ENCODE assay signal across 1 cellular context in the genomic region with DNA sequence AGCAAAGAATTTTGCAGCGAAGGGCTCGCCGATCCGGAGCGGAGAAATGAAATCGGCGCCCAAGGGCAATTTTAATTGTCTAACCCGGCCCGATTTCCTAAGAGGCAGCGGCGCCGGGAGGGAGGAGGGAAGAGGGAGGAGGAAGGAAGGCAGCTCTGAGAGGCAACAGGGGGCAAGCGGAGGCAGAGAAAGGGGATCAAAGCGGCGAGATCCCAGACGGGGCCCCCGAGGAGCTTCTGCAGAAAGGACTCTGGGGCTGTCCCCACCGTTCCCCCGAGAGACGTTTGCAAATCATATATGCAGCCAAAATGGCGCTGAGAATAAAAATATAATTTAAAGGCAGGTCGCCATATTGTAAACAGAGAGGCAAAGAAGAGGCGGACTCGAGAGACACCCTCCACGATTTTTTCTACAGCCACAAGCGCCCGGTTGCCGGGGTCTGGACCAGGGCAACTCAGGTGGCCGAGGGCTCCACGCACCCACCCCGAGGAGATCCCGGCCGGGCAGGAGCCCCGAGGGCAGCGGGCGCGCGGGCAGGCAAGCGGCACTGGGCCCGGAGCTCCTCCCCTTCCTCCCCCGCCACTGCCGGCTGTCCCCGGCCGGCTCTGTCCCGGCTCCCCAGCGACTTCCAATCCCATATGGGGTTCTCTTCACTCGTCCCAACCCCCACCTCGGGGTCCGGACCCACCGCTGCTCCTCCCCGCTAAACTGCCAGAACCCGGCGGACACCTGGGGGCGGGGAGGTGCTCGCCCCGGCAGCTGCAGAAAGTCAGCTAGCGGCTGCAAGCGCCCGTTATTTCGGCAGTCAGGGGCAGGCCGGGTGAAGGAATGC.
TF ChIP-seq lines count a peak whose summit lies in the region.

No MANE protein-coding gene starts in this region.

TF ChIP-seq in HEK293, 187 proteins besides CTCF, POLR2A, EP300 and RAD21 (continued from another document):
- TF ChIP-seq, protein P1, sequence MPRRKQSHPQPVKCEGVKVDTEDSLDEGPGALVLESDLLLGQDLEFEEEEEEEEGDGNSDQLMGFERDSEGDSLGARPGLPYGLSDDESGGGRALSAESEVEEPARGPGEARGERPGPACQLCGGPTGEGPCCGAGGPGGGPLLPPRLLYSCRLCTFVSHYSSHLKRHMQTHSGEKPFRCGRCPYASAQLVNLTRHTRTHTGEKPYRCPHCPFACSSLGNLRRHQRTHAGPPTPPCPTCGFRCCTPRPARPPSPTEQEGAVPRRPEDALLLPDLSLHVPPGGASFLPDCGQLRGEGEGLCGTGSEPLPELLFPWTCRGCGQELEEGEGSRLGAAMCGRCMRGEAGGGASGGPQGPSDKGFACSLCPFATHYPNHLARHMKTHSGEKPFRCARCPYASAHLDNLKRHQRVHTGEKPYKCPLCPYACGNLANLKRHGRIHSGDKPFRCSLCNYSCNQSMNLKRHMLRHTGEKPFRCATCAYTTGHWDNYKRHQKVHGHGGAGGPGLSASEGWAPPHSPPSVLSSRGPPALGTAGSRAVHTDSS (tag by site-specific recombination; IDR thresholded peaks at IDR 0.05): peak; percentile 38; the same call in 1 of the 2 replicates
- TF ChIP-seq ZNF184 (tag by site-specific recombination; IDR thresholded peaks at IDR 0.05): 0 out of 2 replicates have a peak, but pooled peaks have one; percentile 34
- no peak; the same call in 1 of the 2 replicates for TF ChIP-seq ZNF366 (tag by site-specific recombination; conservative IDR thresholded peaks at IDR 0.05)
- TF ChIP-seq ZNF548 (tag by site-specific recombination; IDR thresholded peaks at IDR 0.05): no peak
- peak; percentile 82 for TF ChIP-seq YY1 (tag by site-specific recombination; IDR thresholded peaks at IDR 0.05)
- peak; percentile 51 for TF ChIP-seq ZIC2 (tag by site-specific recombination; IDR thresholded peaks at IDR 0.05)
- TF ChIP-seq, protein P2, sequence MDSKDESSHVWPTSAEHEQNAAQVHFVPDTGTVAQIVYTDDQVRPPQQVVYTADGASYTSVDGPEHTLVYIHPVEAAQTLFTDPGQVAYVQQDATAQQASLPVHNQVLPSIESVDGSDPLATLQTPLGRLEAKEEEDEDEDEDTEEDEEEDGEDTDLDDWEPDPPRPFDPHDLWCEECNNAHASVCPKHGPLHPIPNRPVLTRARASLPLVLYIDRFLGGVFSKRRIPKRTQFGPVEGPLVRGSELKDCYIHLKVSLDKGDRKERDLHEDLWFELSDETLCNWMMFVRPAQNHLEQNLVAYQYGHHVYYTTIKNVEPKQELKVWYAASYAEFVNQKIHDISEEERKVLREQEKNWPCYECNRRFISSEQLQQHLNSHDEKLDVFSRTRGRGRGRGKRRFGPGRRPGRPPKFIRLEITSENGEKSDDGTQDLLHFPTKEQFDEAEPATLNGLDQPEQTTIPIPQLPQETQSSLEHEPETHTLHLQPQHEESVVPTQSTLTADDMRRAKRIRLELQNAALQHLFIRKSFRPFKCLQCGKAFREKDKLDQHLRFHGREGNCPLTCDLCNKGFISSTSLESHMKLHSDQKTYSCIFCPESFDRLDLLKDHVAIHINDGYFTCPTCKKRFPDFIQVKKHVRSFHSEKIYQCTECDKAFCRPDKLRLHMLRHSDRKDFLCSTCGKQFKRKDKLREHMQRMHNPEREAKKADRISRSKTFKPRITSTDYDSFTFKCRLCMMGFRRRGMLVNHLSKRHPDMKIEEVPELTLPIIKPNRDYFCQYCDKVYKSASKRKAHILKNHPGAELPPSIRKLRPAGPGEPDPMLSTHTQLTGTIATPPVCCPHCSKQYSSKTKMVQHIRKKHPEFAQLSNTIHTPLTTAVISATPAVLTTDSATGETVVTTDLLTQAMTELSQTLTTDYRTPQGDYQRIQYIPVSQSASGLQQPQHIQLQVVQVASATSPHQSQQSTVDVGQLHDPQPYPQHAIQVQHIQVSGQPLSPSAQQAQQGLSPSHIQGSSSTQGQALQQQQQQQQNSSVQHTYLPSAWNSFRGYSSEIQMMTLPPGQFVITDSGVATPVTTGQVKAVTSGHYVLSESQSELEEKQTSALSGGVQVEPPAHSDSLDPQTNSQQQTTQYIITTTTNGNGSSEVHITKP (tag by site-specific recombination; IDR thresholded peaks at IDR 0.05): peak; percentile 68
- TF ChIP-seq EGR2 (tag by site-specific recombination; IDR thresholded peaks at IDR 0.05; ENCODE audit: low read depth): peak; percentile 34
- TF ChIP-seq, protein P3, sequence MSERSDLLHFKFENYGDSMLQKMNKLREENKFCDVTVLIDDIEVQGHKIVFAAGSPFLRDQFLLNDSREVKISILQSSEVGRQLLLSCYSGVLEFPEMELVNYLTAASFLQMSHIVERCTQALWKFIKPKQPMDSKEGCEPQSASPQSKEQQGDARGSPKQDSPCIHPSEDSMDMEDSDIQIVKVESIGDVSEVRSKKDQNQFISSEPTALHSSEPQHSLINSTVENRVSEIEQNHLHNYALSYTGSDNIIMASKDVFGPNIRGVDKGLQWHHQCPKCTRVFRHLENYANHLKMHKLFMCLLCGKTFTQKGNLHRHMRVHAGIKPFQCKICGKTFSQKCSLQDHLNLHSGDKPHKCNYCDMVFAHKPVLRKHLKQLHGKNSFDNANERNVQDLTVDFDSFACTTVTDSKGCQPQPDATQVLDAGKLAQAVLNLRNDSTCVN (tag by site-specific recombination; optimal IDR thresholded peaks at IDR 0.05): peak; percentile 71
- TF ChIP-seq, protein P4, sequence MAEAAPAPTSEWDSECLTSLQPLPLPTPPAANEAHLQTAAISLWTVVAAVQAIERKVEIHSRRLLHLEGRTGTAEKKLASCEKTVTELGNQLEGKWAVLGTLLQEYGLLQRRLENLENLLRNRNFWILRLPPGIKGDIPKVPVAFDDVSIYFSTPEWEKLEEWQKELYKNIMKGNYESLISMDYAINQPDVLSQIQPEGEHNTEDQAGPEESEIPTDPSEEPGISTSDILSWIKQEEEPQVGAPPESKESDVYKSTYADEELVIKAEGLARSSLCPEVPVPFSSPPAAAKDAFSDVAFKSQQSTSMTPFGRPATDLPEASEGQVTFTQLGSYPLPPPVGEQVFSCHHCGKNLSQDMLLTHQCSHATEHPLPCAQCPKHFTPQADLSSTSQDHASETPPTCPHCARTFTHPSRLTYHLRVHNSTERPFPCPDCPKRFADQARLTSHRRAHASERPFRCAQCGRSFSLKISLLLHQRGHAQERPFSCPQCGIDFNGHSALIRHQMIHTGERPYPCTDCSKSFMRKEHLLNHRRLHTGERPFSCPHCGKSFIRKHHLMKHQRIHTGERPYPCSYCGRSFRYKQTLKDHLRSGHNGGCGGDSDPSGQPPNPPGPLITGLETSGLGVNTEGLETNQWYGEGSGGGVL (tag by site-specific recombination; IDR thresholded peaks at IDR 0.05): peak; percentile 29; the same call in 1 of the 2 replicates
- TF ChIP-seq, protein P5, sequence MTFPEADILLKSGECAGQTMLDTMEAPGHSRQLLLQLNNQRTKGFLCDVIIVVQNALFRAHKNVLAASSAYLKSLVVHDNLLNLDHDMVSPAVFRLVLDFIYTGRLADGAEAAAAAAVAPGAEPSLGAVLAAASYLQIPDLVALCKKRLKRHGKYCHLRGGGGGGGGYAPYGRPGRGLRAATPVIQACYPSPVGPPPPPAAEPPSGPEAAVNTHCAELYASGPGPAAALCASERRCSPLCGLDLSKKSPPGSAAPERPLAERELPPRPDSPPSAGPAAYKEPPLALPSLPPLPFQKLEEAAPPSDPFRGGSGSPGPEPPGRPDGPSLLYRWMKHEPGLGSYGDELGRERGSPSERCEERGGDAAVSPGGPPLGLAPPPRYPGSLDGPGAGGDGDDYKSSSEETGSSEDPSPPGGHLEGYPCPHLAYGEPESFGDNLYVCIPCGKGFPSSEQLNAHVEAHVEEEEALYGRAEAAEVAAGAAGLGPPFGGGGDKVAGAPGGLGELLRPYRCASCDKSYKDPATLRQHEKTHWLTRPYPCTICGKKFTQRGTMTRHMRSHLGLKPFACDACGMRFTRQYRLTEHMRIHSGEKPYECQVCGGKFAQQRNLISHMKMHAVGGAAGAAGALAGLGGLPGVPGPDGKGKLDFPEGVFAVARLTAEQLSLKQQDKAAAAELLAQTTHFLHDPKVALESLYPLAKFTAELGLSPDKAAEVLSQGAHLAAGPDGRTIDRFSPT (tag by site-specific recombination; IDR thresholded peaks at IDR 0.05): peak; percentile 54
- TF ChIP-seq, protein P6, sequence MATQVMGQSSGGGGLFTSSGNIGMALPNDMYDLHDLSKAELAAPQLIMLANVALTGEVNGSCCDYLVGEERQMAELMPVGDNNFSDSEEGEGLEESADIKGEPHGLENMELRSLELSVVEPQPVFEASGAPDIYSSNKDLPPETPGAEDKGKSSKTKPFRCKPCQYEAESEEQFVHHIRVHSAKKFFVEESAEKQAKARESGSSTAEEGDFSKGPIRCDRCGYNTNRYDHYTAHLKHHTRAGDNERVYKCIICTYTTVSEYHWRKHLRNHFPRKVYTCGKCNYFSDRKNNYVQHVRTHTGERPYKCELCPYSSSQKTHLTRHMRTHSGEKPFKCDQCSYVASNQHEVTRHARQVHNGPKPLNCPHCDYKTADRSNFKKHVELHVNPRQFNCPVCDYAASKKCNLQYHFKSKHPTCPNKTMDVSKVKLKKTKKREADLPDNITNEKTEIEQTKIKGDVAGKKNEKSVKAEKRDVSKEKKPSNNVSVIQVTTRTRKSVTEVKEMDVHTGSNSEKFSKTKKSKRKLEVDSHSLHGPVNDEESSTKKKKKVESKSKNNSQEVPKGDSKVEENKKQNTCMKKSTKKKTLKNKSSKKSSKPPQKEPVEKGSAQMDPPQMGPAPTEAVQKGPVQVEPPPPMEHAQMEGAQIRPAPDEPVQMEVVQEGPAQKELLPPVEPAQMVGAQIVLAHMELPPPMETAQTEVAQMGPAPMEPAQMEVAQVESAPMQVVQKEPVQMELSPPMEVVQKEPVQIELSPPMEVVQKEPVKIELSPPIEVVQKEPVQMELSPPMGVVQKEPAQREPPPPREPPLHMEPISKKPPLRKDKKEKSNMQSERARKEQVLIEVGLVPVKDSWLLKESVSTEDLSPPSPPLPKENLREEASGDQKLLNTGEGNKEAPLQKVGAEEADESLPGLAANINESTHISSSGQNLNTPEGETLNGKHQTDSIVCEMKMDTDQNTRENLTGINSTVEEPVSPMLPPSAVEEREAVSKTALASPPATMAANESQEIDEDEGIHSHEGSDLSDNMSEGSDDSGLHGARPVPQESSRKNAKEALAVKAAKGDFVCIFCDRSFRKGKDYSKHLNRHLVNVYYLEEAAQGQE (tag by site-specific recombination; IDR thresholded peaks at IDR 0.05): no peak; the same call in 1 of the 2 replicates
- TF ChIP-seq BCL11A (tag by site-specific recombination; IDR thresholded peaks at IDR 0.05; ENCODE audit: low read depth): 0 out of 2 replicates have a peak, but pooled peaks have one; percentile 15
- TF ChIP-seq ZBTB8A (tag by site-specific recombination; IDR thresholded peaks at IDR 0.05): peak; percentile 55; the same call in 1 of the 2 replicates
- no peak for TF ChIP-seq FEZF1 (tag by site-specific recombination; IDR thresholded peaks at IDR 0.05)
- no peak for TF ChIP-seq ZNF530 (tag by site-specific recombination; IDR thresholded peaks at IDR 0.05; ENCODE audit: low read depth)
- TF ChIP-seq ZNF266 (tag by site-specific recombination; IDR thresholded peaks at IDR 0.05; ENCODE audit: low read depth): no peak
- no peak for TF ChIP-seq ZNF155 (tag by site-specific recombination; IDR thresholded peaks at IDR 0.05)
- no peak for TF ChIP-seq ZNF510 (tag by site-specific recombination; IDR thresholded peaks at IDR 0.05; ENCODE audit: insufficient replicate concordance)
- peak; percentile 78 for TF ChIP-seq MZF1 (tag by site-specific recombination; IDR thresholded peaks at IDR 0.05; ENCODE audit: borderline replicate concordance)
- TF ChIP-seq, protein P7, sequence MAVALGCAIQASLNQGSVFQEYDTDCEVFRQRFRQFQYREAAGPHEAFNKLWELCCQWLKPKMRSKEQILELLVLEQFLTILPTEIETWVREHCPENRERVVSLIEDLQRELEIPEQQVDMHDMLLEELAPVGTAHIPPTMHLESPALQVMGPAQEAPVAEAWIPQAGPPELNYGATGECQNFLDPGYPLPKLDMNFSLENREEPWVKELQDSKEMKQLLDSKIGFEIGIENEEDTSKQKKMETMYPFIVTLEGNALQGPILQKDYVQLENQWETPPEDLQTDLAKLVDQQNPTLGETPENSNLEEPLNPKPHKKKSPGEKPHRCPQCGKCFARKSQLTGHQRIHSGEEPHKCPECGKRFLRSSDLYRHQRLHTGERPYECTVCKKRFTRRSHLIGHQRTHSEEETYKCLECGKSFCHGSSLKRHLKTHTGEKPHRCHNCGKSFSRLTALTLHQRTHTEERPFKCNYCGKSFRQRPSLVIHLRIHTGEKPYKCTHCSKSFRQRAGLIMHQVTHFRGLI (tag by site-specific recombination; IDR thresholded peaks at IDR 0.05): no peak
- TF ChIP-seq, protein P8, sequence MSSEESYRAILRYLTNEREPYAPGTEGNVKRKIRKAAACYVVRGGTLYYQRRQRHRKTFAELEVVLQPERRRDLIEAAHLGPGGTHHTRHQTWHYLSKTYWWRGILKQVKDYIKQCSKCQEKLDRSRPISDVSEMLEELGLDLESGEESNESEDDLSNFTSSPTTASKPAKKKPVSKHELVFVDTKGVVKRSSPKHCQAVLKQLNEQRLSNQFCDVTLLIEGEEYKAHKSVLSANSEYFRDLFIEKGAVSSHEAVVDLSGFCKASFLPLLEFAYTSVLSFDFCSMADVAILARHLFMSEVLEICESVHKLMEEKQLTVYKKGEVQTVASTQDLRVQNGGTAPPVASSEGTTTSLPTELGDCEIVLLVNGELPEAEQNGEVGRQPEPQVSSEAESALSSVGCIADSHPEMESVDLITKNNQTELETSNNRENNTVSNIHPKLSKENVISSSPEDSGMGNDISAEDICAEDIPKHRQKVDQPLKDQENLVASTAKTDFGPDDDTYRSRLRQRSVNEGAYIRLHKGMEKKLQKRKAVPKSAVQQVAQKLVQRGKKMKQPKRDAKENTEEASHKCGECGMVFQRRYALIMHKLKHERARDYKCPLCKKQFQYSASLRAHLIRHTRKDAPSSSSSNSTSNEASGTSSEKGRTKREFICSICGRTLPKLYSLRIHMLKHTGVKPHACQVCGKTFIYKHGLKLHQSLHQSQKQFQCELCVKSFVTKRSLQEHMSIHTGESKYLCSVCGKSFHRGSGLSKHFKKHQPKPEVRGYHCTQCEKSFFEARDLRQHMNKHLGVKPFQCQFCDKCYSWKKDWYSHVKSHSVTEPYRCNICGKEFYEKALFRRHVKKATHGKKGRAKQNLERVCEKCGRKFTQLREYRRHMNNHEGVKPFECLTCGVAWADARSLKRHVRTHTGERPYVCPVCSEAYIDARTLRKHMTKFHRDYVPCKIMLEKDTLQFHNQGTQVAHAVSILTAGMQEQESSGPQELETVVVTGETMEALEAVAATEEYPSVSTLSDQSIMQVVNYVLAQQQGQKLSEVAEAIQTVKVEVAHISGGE (tag by site-specific recombination; conservative IDR thresholded peaks at IDR 0.05; ENCODE audit: low read depth): peak; percentile 52
- no peak for TF ChIP-seq ZNF19 (tag by site-specific recombination; IDR thresholded peaks at IDR 0.05; ENCODE audit: low read depth)
- TF ChIP-seq ZNF2 (tag by site-specific recombination; IDR thresholded peaks at IDR 0.05): no peak; the same call in 1 of the 2 replicates
- TF ChIP-seq KLF8 (tag by site-specific recombination; IDR thresholded peaks at IDR 0.05): no peak; the same call in 1 of the 2 replicates
- peak; percentile 93; the same call in 1 of the 2 replicates for TF ChIP-seq ZBTB17 (tag by site-specific recombination; IDR thresholded peaks at IDR 0.05)
- TF ChIP-seq KLF10 (tag by site-specific recombination; IDR thresholded peaks at IDR 0.05): peak; percentile 34; the same call in 1 of the 2 replicates
- 0 out of 2 replicates have a peak, but pooled peaks have one; percentile 9 for TF ChIP-seq ZSCAN16 (tag by site-specific recombination; IDR thresholded peaks at IDR 0.05)
- peak; percentile 25; the same call in 1 of the 2 replicates for TF ChIP-seq YY2 (tag by site-specific recombination; IDR thresholded peaks at IDR 0.05)
- TF ChIP-seq ZBTB20 (tag by site-specific recombination; IDR thresholded peaks at IDR 0.05): peak; percentile 85; the same call in 1 of the 2 replicates
- TF ChIP-seq ZFHX2 (tag by site-specific recombination; conservative IDR thresholded peaks at IDR 0.05): peak; percentile 58; the same call in 1 of the 2 replicates
